ENCODE assay signal across 21 cellular contexts in genomic region chr1:226215239-226215638, GRCh38. TPM values are rescaled to one million over a fixed set of nuclear protein-coding genes. Genes with fewer than 3 reads are reported as not detected.
DNase-seq lines count a peak whose midpoint lies in the region; ATAC-seq, FAIRE-seq and TF ChIP-seq lines count a peak whose summit lies in the region.
"Had no signal": no experiment of that assay in that cellular context is flagged by ENCODE, and none has a peak within 500 bp of the region (broad histone marks: within the 10 kb centered on the region; RNA-seq: fewer than 3 reads in every experiment).

No MANE protein-coding gene starts in this region.

- no peak for TF ChIP-seq POLR2A in A549 (IDR thresholded peaks at IDR 0.05; ENCODE audit: low read length)

- TF ChIP-seq RAD21 in A549 (conservative IDR thresholded peaks at IDR 0.05 in 1 of 2, IDR thresholded peaks at IDR 0.05 in 1 of 2) = no peak

- H3K4me1 ChIP-seq in A549 (no peaks in the 10 kb centered on the region), OCI-LY3 (ENCODE audit: low read length) (no peaks in the 10 kb centered on the region), foreskin keratinocyte (no peaks in the 10 kb centered on the region)
- H3K4me1 ChIP-seq: sigmoid colon, transverse colon had no signal

- no peaks in the 10 kb centered on the region for H3K79me2 ChIP-seq in OCI-LY3 (ENCODE audit: low read length)

- no peak overlapping the region for H3K27ac ChIP-seq in A549
- H3K27ac ChIP-seq in OCI-LY3 (ENCODE audit: low read length) = no peak overlapping the region
- H3K27ac ChIP-seq in foreskin keratinocyte = no peak overlapping the region
- H3K27ac ChIP-seq: cardiac muscle cell, sigmoid colon, transverse colon had no signal

- ATAC-seq in A549 = peak; percentile 35 to 36; a peak in 4 of 6 replicates
- peak; percentile 64 for ATAC-seq in GM19438 (IDR thresholded peaks at IDR 0.05; ENCODE audit: low read depth, unreplicated experiment)
- ATAC-seq in foreskin keratinocyte = peak; percentile 24
- ATAC-seq in GM21737 (IDR thresholded peaks at IDR 0.05; ENCODE audit: unreplicated experiment) = no peak
- no peak for ATAC-seq in GM18520 (IDR thresholded peaks at IDR 0.05; ENCODE audit: unreplicated experiment)

- no peak overlapping the region for H3K4me2 ChIP-seq in A549
- H3K4me2 ChIP-seq in OCI-LY3 (ENCODE audit: low read length) = no peak overlapping the region

- H2AFZ ChIP-seq in OCI-LY3 (ENCODE audit: low read depth, low read length) = 0 out of 2 replicates have a peak overlapping the region, but pooled peaks have one; percentile 14

- H3K27me3 ChIP-seq in OCI-LY3 (ENCODE audit: low read depth, low read length) (no peaks in the 10 kb centered on the region), foreskin keratinocyte (peaks cover 2% of the 10 kb centered on the region)
- H3K27me3 ChIP-seq: cardiac muscle cell, sigmoid colon, transverse colon had no signal

- no peaks in the 10 kb centered on the region for H3K9me3 ChIP-seq in A549
- H3K9me3 ChIP-seq in OCI-LY3 (ENCODE audit: insufficient read depth, low read length) = no peaks in the 10 kb centered on the region
- H3K9me3 ChIP-seq: sigmoid colon, transverse colon had no signal

- 61% methylated on average over 5 of the region's 5 CpGs for WGBS in A549 (ENCODE audit: missing lambda C conversion rate)

- H3K36me3 ChIP-seq in OCI-LY3 (replicated peaks; ENCODE audit: low read depth, low read length) = no peaks in the 10 kb centered on the region
- H3K36me3 ChIP-seq: cardiac muscle cell, sigmoid colon, transverse colon had no signal

- no peaks in the 10 kb centered on the region for H4K20me1 ChIP-seq in OCI-LY3 (ENCODE audit: insufficient read depth, low read length)

- no peak overlapping the region for H3K9ac ChIP-seq in OCI-LY3 (ENCODE audit: low read length)

- DNase-seq in A549 (ENCODE audit: low read depth in 1 of 2, low spot score in 1 of 2) (no peak), foreskin keratinocyte (no peak), GM10248 (ENCODE audit: extremely low spot score) (no peak), MV-4-11 (lab: John Stamatoyannopoulos, UW) (no peak)
- DNase-seq: ACHN; activated CD4-positive, CD25-positive, alpha-beta regulatory T cell; activated CD8-positive, alpha-beta memory T cell treated with anti-CD3 and anti-CD28 coated beads for 24 hours; CD8-positive, alpha-beta memory T cell; NCI-H2029; SIG-M5; sigmoid colon; transverse colon had no signal

- POLR2A ChIA-PET in A549 (lab: Yijun Ruan, JAX) = no interaction called here
- POLR2A ChIA-PET in GM10248 (lab: Yijun Ruan, JAX) = no interaction called here

- no peak for FAIRE-seq in A549 (lab: Jason Lieb, UNC)

- CTCF ChIA-PET in A549 (lab: Yijun Ruan, JAX) = interaction anchor here (1.0 kb wide), 1 partner anchor 18 kb away, joined by 3 read pairs; no protein-coding TSS in a partner anchor
- CTCF ChIA-PET in GM10248 (lab: Yijun Ruan, JAX) = interaction anchor here (1.0 to 1.5 kb wide), 2 partner anchors 15 to 16 kb away, joined by 3 read pairs; no protein-coding TSS in a partner anchor

- TF ChIP-seq EP300 in A549 (IDR thresholded peaks at IDR 0.05) = no peak

- TF ChIP-seq CTCF in A549 (IDR thresholded peaks at IDR 0.05) (no peak), OCI-LY3 (IDR thresholded peaks at IDR 0.05; ENCODE audit: low read depth, low read length) (no peak), foreskin keratinocyte (conservative IDR thresholded peaks at IDR 0.05) (no peak), GM10248 (IDR thresholded peaks at IDR 0.05; ENCODE audit: control extremely low read depth, extremely low read depth, low read depth, missing control alignments) (no peak)

- H3K4me3 ChIP-seq in A549 (no peak overlapping the region), OCI-LY3 (ENCODE audit: low read length) (no peak overlapping the region)
- H3K4me3 ChIP-seq: cardiac muscle cell, sigmoid colon, transverse colon had no signal

TF ChIP-seq in A549, 52 proteins besides CTCF, POLR2A, EP300 and RAD21:
- TF ChIP-seq JUNB (IDR thresholded peaks at IDR 0.05) (no peak), CBX2 (IDR thresholded peaks at IDR 0.05; ENCODE audit: borderline replicate concordance, low read depth) (no peak), CHD2 (IDR thresholded peaks at IDR 0.05; ENCODE audit: low read length, partially characterized antibody) (no peak), HEYL (CRISPR knock-in tag; IDR thresholded peaks at IDR 0.05) (no peak), BCL3 (IDR thresholded peaks at IDR 0.05) (no peak)

RNA-seq across cellular contexts. Expression of gene MIXL1, which starts 8.2 kb away (rescaled TPM):
- 0.18 and 0.20 TPM in 2 replicates for polyA plus RNA-seq in A549 (2011; rRNA removed)
- polyA plus RNA-seq in A549 (2012; cell fraction: cytosol; rRNA removed) = 0.04 and 0.08 TPM in 2 replicates
- polyA plus RNA-seq in A549 (2012; cell fraction: nucleus; rRNA removed) = not detected in 2 replicates
- 0.06 TPM in 1 of 3 replicates, not detected in the others for polyA plus RNA-seq in A549 (2017; fragmentation: RNase III; extraction: RNeasy Plus Mini Kit Qiagen cat#74134 plus additional on column Dnase treatment)
- not detected in 2 replicates for polyA minus RNA-seq in A549 (2011; rRNA and poly(A)+ RNA removed)
- not detected in 2 replicates for total RNA-seq in foreskin keratinocyte
- 0.07 TPM in 1 of 2 replicates, not detected in the other for polyA plus RNA-seq in foreskin keratinocyte
- total RNA-seq: CD8-positive, alpha-beta memory T cell; osteocyte; sigmoid colon had no signal
- polyA plus RNA-seq: adipose tissue; CD8-positive, alpha-beta memory T cell; esophagus; liver had no signal

RNA-seq across cellular contexts. Expression of gene ACBD3, which starts 28.7 kb away (rescaled TPM):
- polyA plus RNA-seq in A549 (2011; rRNA removed) (42.4 and 52.9 TPM in 2 replicates), A549 (2017; fragmentation: RNase III; extraction: RNeasy Plus Mini Kit Qiagen cat#74134 plus additional on column Dnase treatment) (27.0 to 30.2 TPM (median 29.8 TPM) in 3 replicates), foreskin keratinocyte (12.3 and 13.2 TPM in 2 replicates)
- polyA plus RNA-seq in A549 (2012; cell fraction: cytosol; rRNA removed) = 9.9 and 10.7 TPM in 2 replicates
- 5.2 and 6.3 TPM in 2 replicates for polyA plus RNA-seq in A549 (2012; cell fraction: nucleus; rRNA removed)
- 20.4 and 24.5 TPM in 2 replicates for polyA minus RNA-seq in A549 (2011; rRNA and poly(A)+ RNA removed)
- total RNA-seq in foreskin keratinocyte = 39.7 and 41.5 TPM in 2 replicates

Comparison
In these comparisons a context has a peak if more than half of its experiments do, and no peak if none do; other contexts are left out.
1. ATAC-seq: peak in A549 (2 of 2), GM19438 (single experiment) and foreskin keratinocyte (single experiment); none in GM21737 (single experiment) and GM18520 (single experiment).